23 cellular contexts compared by ENCODE assay signal in the genomic region with DNA sequence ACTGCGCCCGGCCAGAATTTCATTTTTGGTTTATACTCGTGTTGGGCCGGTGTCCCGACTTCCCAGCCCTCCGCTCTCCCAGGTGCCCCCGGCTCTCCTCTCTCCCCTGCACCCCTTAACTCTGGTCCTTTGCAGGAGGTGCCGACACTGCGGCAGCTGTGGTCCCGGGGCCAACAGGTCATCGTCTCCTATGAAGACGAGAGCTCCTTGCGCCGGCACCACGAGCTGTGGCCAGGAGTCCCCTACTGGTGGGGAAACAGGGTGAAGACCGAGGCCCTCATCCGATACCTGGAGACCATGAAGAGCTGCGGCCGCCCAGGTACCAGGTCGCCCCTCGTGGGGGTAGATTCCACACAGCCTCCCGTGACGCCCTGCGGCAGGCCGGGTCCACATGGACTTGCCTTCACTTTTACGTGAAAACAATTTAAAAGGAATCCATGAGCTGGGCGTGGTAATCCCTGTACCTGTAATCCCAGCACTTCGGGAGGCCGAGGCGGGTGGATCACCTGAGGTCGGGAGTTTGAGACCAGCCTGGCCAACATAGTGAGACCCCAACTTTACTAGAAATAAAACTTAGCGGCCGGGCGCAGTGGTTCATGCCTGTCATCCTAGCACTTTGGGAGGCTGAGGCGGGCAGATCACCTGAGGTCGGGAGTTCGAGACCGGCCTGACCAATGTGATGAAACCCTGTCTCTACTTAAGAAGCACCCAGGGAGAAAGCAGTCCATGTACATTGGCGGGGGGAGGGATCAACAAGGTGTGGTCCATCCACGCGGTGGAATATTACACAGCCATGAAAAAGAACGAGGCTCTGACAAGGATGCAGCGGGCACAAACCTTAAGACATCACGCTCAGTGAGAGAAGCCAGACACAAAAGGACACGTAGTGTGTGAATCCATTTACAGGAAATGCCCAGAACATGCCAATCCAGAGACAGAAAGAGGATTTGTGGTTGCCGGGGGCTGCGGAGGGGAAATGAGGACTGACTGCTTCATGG. TPM values are rescaled to one million over a fixed set of nuclear protein-coding genes. Genes with fewer than 3 reads are reported as not detected.
A peak's percentile ranks its signal among the peaks of the same experiment; 100 is the strongest.
DNase-seq lines count a peak whose midpoint lies in the region; ATAC-seq and TF ChIP-seq lines count a peak whose summit lies in the region.
"Had no signal": no experiment of that assay in that cellular context is flagged by ENCODE, and none has a peak within 500 bp of the region (broad histone marks: within the 10 kb centered on the region; RNA-seq: fewer than 3 reads in every experiment).

No MANE protein-coding gene starts in this region.

- no peak overlapping the region for H2AK5ac ChIP-seq in neuronal stem cell (ENCODE audit: low read depth, low read length)

- no peak overlapping the region for H3K9ac ChIP-seq in colonic mucosa (ENCODE audit: low read depth in 2 of 2, low read length in 2 of 2)
- H3K9ac ChIP-seq in neuronal stem cell (ENCODE audit: low read depth, low read length, poor library complexity): no peak overlapping the region
- H3K9ac ChIP-seq: BLaER1 treated with 17β-estradiol and CSF1 and Interleukin-3, amounts not matched to agents 10 nM and 100 nM; SK-N-SH had no signal

- WGBS in heart right ventricle, 2 donors: 97 to 98% methylated on average over 47 of the region's 47 CpGs
- WGBS in neuronal stem cell (ENCODE audit: extremely low coverage in 2 of 2, insufficient read length in 2 of 2, insufficient replicate concordance in 1 of 2), 2 donors: no CpG with 5 or more reads among the region's 47 CpGs
- 98% methylated on average over 47 of the region's 47 CpGs for WGBS in aorta, 2 donors

- H2BK15ac ChIP-seq in neuronal stem cell (ENCODE audit: low read length): no peak overlapping the region

- H4K8ac ChIP-seq in neuronal stem cell (ENCODE audit: low read depth, low read length): peak overlapping the region; percentile 3

- no peak overlapping the region for H3K23ac ChIP-seq in neuronal stem cell (ENCODE audit: low read depth, low read length, poor library complexity)

- H3K79me1 ChIP-seq in neuronal stem cell (ENCODE audit: low read depth, low read length): peaks cover 5% of the 10 kb centered on the region

- no peak overlapping the region for H3K4me2 ChIP-seq in neuronal stem cell (ENCODE audit: insufficient read depth, low read length, poor library complexity, severe bottlenecking)
- H3K4me2 ChIP-seq: BLaER1 treated with 17β-estradiol and CSF1 and Interleukin-3, amounts not matched to agents 10 nM and 100 nM; SK-N-SH; smooth muscle cell had no signal

- peak overlapping the region; percentile 56 for H3K14ac ChIP-seq in neuronal stem cell (ENCODE audit: low read length)

- no peak overlapping the region for H3K27ac ChIP-seq in heart right ventricle
- H3K27ac ChIP-seq in colonic mucosa: no peak overlapping the region
- H3K27ac ChIP-seq in neuronal stem cell (replicated peaks; ENCODE audit: low read length): no peak overlapping the region
- H3K27ac ChIP-seq in aorta (ENCODE audit: low read depth in 1 of 2, low read length in 2 of 2): no peak overlapping the region
- H3K27ac ChIP-seq: BLaER1 treated with 17β-estradiol and CSF1 and Interleukin-3, amounts not matched to agents 10 nM and 100 nM had no signal

- no peak overlapping the region for H2BK5ac ChIP-seq in neuronal stem cell (ENCODE audit: low read length)

- H4K91ac ChIP-seq in neuronal stem cell (ENCODE audit: low read depth, low read length, poor library complexity): no peak overlapping the region

- no peak overlapping the region for H2BK12ac ChIP-seq in neuronal stem cell (ENCODE audit: low read length)

- H3K36me3 ChIP-seq in heart right ventricle (peaks cover 0 to 73% (median 21%) of the 10 kb centered on the region in 9 donors), colonic mucosa (no peaks in the 10 kb centered on the region), neuronal stem cell (replicated peaks in 1 of 2; ENCODE audit: control insufficient read depth in 2 of 2, insufficient read depth in 2 of 2, low read length in 2 of 2) (peaks cover 45 to 74% of the 10 kb centered on the region in 2 donors), aorta (ENCODE audit: control insufficient read depth in 1 of 2, insufficient read depth in 2 of 2, low read length in 1 of 2) (no peaks in the 10 kb centered on the region)

- ATAC-seq in heart right ventricle (no peak), aorta (ENCODE audit: low FRiP score) (no peak), GM18868 (IDR thresholded peaks at IDR 0.05; ENCODE audit: unreplicated experiment) (no peak)

- DNase-seq in cardiac septum (ENCODE audit: low spot score) (peak; percentile 69), heart right ventricle (no peak), colonic mucosa (peak; percentile 12), neuronal stem cell (ENCODE audit: low spot score) (no peak), aorta (peak; percentile 42 to 55)
- no peak for DNase-seq in activated CD4-positive, CD25-positive, alpha-beta regulatory T cell treated with anti-CD3 and anti-CD28 coated beads, Interleukin-2, amount 50 U/mL, for 72 hours
- DNase-seq: activated naive CD4-positive, alpha-beta T cell treated with anti-CD3 and anti-CD28 coated beads, Interleukin-2, amount 10 ng/mL, durations not matched to agents 7 days and 5 days; activated T-cell treated with anti-CD3 and anti-CD28 coated beads, Interleukin-2, amount 50 U/mL, for 48 hours; amygdala; COR-L47; cortex of kidney; DMS79; GF-D8; H9; mesenchymal stem cell; NCI-H1092 treated with DMSO at 0.1 percent for 48 hours; NCI-H1930; NCI-H526 treated with DMSO at 0.1 percent for 48 hours; SK-N-SH; T-helper 2 cell had no signal

- H2BK120ac ChIP-seq in neuronal stem cell (ENCODE audit: low read depth, low read length): no peak overlapping the region

- H2AFZ ChIP-seq in neuronal stem cell (ENCODE audit: low read length): no peak overlapping the region

- H3K4me1 ChIP-seq in heart right ventricle (no peaks in the 10 kb centered on the region), colonic mucosa (no peaks in the 10 kb centered on the region), neuronal stem cell (ENCODE audit: control insufficient read depth in 2 of 2, insufficient read depth in 1 of 2, low read depth in 1 of 2, low read length in 2 of 2) (no peaks in the 10 kb centered on the region), aorta (ENCODE audit: control insufficient read depth in 1 of 2, insufficient read depth in 2 of 2, low read length in 2 of 2) (no peaks in the 10 kb centered on the region)
- H3K4me1 ChIP-seq: BLaER1 treated with 17β-estradiol and CSF1 and Interleukin-3, amounts not matched to agents 10 nM and 100 nM had no signal

- TF ChIP-seq CTCF in heart right ventricle (IDR thresholded peaks at IDR 0.05) (no peak), colonic mucosa (IDR thresholded peaks at IDR 0.05) (no peak)

- no peak overlapping the region for H3K4ac ChIP-seq in neuronal stem cell (ENCODE audit: low read length)

- H3K27me3 ChIP-seq in heart right ventricle (no peaks in the 10 kb centered on the region), colonic mucosa (no peaks in the 10 kb centered on the region), neuronal stem cell (ENCODE audit: control insufficient read depth in 3 of 3, insufficient read depth in 3 of 3, low read depth in 1 of 3, low read length in 3 of 3) (no peaks in the 10 kb centered on the region), aorta (ENCODE audit: control insufficient read depth in 1 of 2, insufficient read depth in 2 of 2, low read length in 1 of 2) (no peaks in the 10 kb centered on the region)
- H3K27me3 ChIP-seq: BLaER1 treated with 17β-estradiol and CSF1 and Interleukin-3, amounts not matched to agents 10 nM and 100 nM had no signal

- H3K4me3 ChIP-seq in heart right ventricle (no peak overlapping the region), colonic mucosa (no peak overlapping the region), neuronal stem cell (ENCODE audit: low read length in 2 of 2) (peak overlapping the region in 1 of 2 donors; percentile 29), aorta (ENCODE audit: low read length in 2 of 2) (no peak overlapping the region)
- H3K4me3 ChIP-seq: BLaER1 treated with 17β-estradiol and CSF1 and Interleukin-3, amounts not matched to agents 10 nM and 100 nM; smooth muscle cell had no signal

- peak overlapping the region; percentile 17 for H3K18ac ChIP-seq in neuronal stem cell (ENCODE audit: low read length)

- intact Hi-C loops in cardiac septum (cut with DNase I): no loop called here
- intact Hi-C loops in heart right ventricle (cut with DNase I): no loop called here
- intact Hi-C loops in colonic mucosa (cut with DNase I): no loop called here
- intact Hi-C loops in aorta (cut with DNase I): no loop called here

- H3K9me3 ChIP-seq in heart right ventricle (peaks cover 0 to 7% (median 0%) of the 10 kb centered on the region in 11 donors), colonic mucosa (no peaks in the 10 kb centered on the region), neuronal stem cell (replicated peaks in 1 of 2; ENCODE audit: control insufficient read depth in 2 of 2, insufficient read depth in 1 of 2, low read depth in 1 of 2, low read length in 2 of 2) (peaks cover 14 to 21% of the 10 kb centered on the region in 2 donors), aorta (ENCODE audit: control insufficient read depth, low read length) (no peaks in the 10 kb centered on the region)
- H3K9me3 ChIP-seq: SK-N-SH had no signal

RNA-seq across cellular contexts. Expression of gene PLCXD1, which starts 12.0 kb away (rescaled TPM):
- 3.4 TPM for total RNA-seq in cardiac septum
- total RNA-seq in heart right ventricle: 1 to 10 TPM; 1.9 to 6.5 (median 2.7) TPM
- 10 to 100 TPM in 1 of 2 donors, 1 to 10 TPM in 1; 3.0 to 19.9 TPM for polyA plus RNA-seq in heart right ventricle
- total RNA-seq in colonic mucosa: 10 to 100 TPM; 11.0 to 23.8 TPM
- 32.6 TPM for polyA plus RNA-seq in neuronal stem cell (2013, experiment 1 of 2)
- polyA plus RNA-seq in neuronal stem cell (2013, experiment 2 of 2): 33.7 TPM
- 1 to 10 TPM; 3.7 to 9.7 TPM for total RNA-seq in aorta
- 10 to 100 TPM in 1 of 2 donors, 1 to 10 TPM in 1; 1.3 to 16.3 TPM for polyA plus RNA-seq in aorta

RNA-seq across cellular contexts. Expression of gene GTPBP6, which starts 25.4 kb away (rescaled TPM):
- 35.3 TPM for total RNA-seq in cardiac septum
- 10 to 100 TPM; 29.8 to 55.4 (median 46.3) TPM for total RNA-seq in heart right ventricle
- polyA plus RNA-seq in heart right ventricle: 100 to 1,000 TPM in 1 of 2 donors, 10 to 100 TPM in 1; 44.0 to 103 TPM
- total RNA-seq in colonic mucosa: 10 to 100 TPM; 44.4 to 81.1 TPM
- polyA plus RNA-seq in neuronal stem cell (2013, experiment 1 of 2): 42.2 TPM
- 42.0 TPM for polyA plus RNA-seq in neuronal stem cell (2013, experiment 2 of 2)
- total RNA-seq in aorta: 10 to 100 TPM; 34.7 to 44.7 TPM
- polyA plus RNA-seq in aorta: 10 to 100 TPM; 38.8 to 62.6 TPM

Comparison
In these comparisons a context has a peak if more than half of its experiments do, and no peak if none do; other contexts are left out.
1. DNase-seq: peak in cardiac septum (single experiment), colonic mucosa (single experiment) and aorta (2 of 2); none in heart right ventricle (0 of 2), neuronal stem cell (single experiment) and activated CD4-positive, CD25-positive, alpha-beta regulatory T cell treated with anti-CD3 and anti-CD28 coated beads, Interleukin-2, amount 50 U/mL, for 72 hours (single experiment).